11 cellular contexts compared by ENCODE assay signal in the genomic region with DNA sequence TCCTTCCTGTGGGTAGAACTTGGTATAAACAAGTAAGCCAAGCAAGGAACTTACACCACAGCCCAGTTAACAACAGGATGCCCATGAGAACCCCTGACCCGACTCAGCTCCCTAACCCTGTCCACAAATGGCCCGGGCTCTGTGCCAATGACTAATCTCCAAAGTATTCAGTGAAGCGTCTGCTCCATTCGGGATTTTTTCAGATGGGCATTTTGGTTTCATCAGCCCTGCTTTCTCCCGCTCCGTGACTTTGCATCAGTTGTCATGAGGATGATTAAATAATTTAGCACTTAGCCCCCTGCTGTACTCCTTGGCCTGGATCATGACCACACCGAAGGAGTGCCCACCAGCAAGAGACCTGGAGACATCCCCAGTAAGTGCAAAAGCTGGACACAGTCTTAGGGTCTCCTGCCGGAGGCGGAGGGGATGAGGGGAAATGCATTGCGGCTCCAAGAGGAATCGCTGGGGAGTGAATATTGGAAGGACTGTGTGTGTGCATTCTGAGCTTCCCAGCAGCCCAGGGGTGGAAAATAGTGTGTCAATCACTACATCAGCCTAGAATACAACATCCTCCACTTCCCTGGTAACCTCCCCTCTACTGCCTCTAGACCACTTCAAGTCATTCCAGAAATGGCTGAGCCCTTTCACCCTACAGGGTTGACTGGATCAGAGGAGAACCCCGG. TPM values are rescaled to one million over a fixed set of nuclear protein-coding genes. Genes with fewer than 3 reads are reported as not detected.
DNase-seq lines count a peak whose midpoint lies in the region; ATAC-seq and TF ChIP-seq lines count a peak whose summit lies in the region.
"Had no signal": no experiment of that assay in that cellular context is flagged by ENCODE, and none has a peak within 500 bp of the region (broad histone marks: within the 10 kb centered on the region; RNA-seq: fewer than 3 reads in every experiment).

No MANE protein-coding gene starts in this region.

- WGBS in IMR-90 (ENCODE audit: extremely low coverage in 2 of 2, insufficient read length in 1 of 2), 2 experiments: 29% methylated on average over 4 of the region's 12 CpGs; no CpG with 5 or more reads in 1 of the 2 experiments
- 36 to 47% methylated on average over 12 of the region's 12 CpGs for WGBS in body of pancreas, 2 donors
- WGBS in testis, 2 donors: 71 to 73% methylated on average over 12 of the region's 12 CpGs

- peak overlapping the region; percentile 95 for H3K56ac ChIP-seq in IMR-90 (ENCODE audit: extremely low read depth, insufficient read depth, low read length)

- peak overlapping the region; percentile 68 for H2AFZ ChIP-seq in IMR-90 (replicated peaks; ENCODE audit: low read length, poor library complexity)

- H3K4me1 ChIP-seq in IMR-90 (ENCODE audit: control insufficient read depth, insufficient read depth, low read length): peaks cover 20% of the 10 kb centered on the region
- peaks cover 6% of the 10 kb centered on the region for H3K4me1 ChIP-seq in body of pancreas
- no peaks in the 10 kb centered on the region for H3K4me1 ChIP-seq in testis
- H3K4me1 ChIP-seq: Caco-2 had no signal

- H3K27ac Mint-ChIP-seq in CD14-positive monocyte: no peak overlapping the region

- H2BK120ac ChIP-seq in IMR-90 (ENCODE audit: low read depth, low read length): peak overlapping the region; percentile 99

- H3K27me3 Mint-ChIP-seq in CD14-positive monocyte (ENCODE audit: low read depth in 3 of 3): peaks cover 2 to 13% (median 2%) of the 10 kb centered on the region in 3 donors

- H3K4ac ChIP-seq in IMR-90 (ENCODE audit: low read depth, low read length): peak overlapping the region; percentile 99

- H3K36me3 ChIP-seq in IMR-90 (ENCODE audit: control insufficient read depth, insufficient read depth, low read length): peaks cover 4% of the 10 kb centered on the region; the same call in 1 of the 2 replicates
- no peaks in the 10 kb centered on the region for H3K36me3 ChIP-seq in body of pancreas (replicated peaks in 1 of 2; ENCODE audit: insufficient read depth in 1 of 2, low read depth in 2 of 2)
- H3K36me3 ChIP-seq in testis (ENCODE audit: low read depth, missing control alignments): no peaks in the 10 kb centered on the region

- ATAC-seq in IMR-90 (ENCODE audit: low read depth) (peak; percentile 83), body of pancreas (no peak), left lobe of liver (peak; percentile 36), HG03442 (IDR thresholded peaks at IDR 0.05; ENCODE audit: unreplicated experiment) (no peak)

- H3K9me3 ChIP-seq in IMR-90 (ENCODE audit: control insufficient read depth, insufficient read depth, low read length) (no peaks in the 10 kb centered on the region), body of pancreas (no peaks in the 10 kb centered on the region), testis (no peaks in the 10 kb centered on the region)
- H3K9me3 ChIP-seq: Caco-2 had no signal

- peak overlapping the region; percentile 93 for H2BK5ac ChIP-seq in IMR-90 (ENCODE audit: low read depth, low read length, poor library complexity, severe bottlenecking)

- peak overlapping the region; percentile 91 for H2AK5ac ChIP-seq in IMR-90 (ENCODE audit: low read depth, low read length)

- intact Hi-C loops in IMR-90 (cut with micrococcal nuclease) (loop anchor here (5.0 to 10.0 kb wide), 4 partner anchors 206 to 661 kb away; no protein-coding TSS in a partner anchor), body of pancreas (cut with DNase I) (loop anchor here (10.0 kb wide), 1 partner anchor 299 kb away; no protein-coding TSS in a partner anchor), CD14-positive monocyte (cut with micrococcal nuclease) (loop anchor here (5.0 to 10.0 kb wide), 2 partner anchors 286 to 659 kb away; no protein-coding TSS in a partner anchor), testis (cut with DNase I; ENCODE audit: low total_unique reads) (no loop called here)

- in situ Hi-C loops in IMR-90 (cut with MboI; ENCODE audit: low sequenced_read_pairs): loop anchor here (5.0 to 25.0 kb wide), 2 partner anchors 156 to 676 kb away; partner anchors contain the start of genes OTULIN and TRIO

- H3K4me3 ChIP-seq in IMR-90 (ENCODE audit: insufficient read depth, low read depth, low read length) (peak overlapping the region; percentile 9; the same call in 1 of the 2 replicates), body of pancreas (no peak overlapping the region), testis (no peak overlapping the region)

- H3K4me1 Mint-ChIP-seq in CD14-positive monocyte: peaks cover 1% of the 10 kb centered on the region

- no peaks in the 10 kb centered on the region for H3K36me3 Mint-ChIP-seq in CD14-positive monocyte

- peak overlapping the region; percentile 99 for H2BK20ac ChIP-seq in IMR-90 (ENCODE audit: low read depth, low read length)

- H4K8ac ChIP-seq in IMR-90 (ENCODE audit: low read depth in 2 of 2, low read length in 2 of 2): peak overlapping the region; percentile 71 to 96

- H3K27me3 ChIP-seq in IMR-90 (ENCODE audit: control insufficient read depth, insufficient read depth, low read length) (no peaks in the 10 kb centered on the region), body of pancreas (no peaks in the 10 kb centered on the region), testis (no peaks in the 10 kb centered on the region)

- peak overlapping the region; percentile 67 for H3K4me2 ChIP-seq in IMR-90 (ENCODE audit: low read depth, low read length)

- TF ChIP-seq POLR2A in IMR-90 (IDR thresholded peaks at IDR 0.05; ENCODE audit: low read depth, low read length) (no peak), body of pancreas (IDR thresholded peaks at IDR 0.05) (no peak), testis (IDR thresholded peaks at IDR 0.05) (no peak)

- H3K14ac ChIP-seq in IMR-90 (replicated peaks; ENCODE audit: low read depth, low read length): peak overlapping the region; percentile 96

- H3K18ac ChIP-seq in IMR-90 (ENCODE audit: low read depth, low read length): peak overlapping the region; percentile 91

- dilution Hi-C loops in IMR-90 (cut with HindIII; ENCODE audit: low sequenced_read_pairs, unreplicated experiment): no loop called here

- POLR2A ChIA-PET in IMR-90 (lab: Charles Lee; ENCODE audit: unreplicated experiment): no interaction called here

- peaks cover 14% of the 10 kb centered on the region for H3K9me1 ChIP-seq in IMR-90 (ENCODE audit: insufficient read depth, low read length)

- peak overlapping the region; percentile 83 for H2AK9ac ChIP-seq in IMR-90 (replicated peaks; ENCODE audit: low read depth, low read length, poor library complexity)

- no TSS peak for BruUV-seq in IMR-90 (replicated peaks; lab: Mats Ljungman, UMichigan)

- 0 out of 2 replicates have a peak, but pooled peaks cover 4% of the 10 kb centered on the region for H4K20me1 ChIP-seq in IMR-90 (ENCODE audit: insufficient read depth, low read length)

- no peak for TF ChIP-seq CTCF in IMR-90 (conservative IDR thresholded peaks at IDR 0.05; ENCODE audit: low read depth, low read length)
- TF ChIP-seq CTCF in body of pancreas (IDR thresholded peaks at IDR 0.05): no peak
- TF ChIP-seq CTCF in CD14-positive monocyte (IDR thresholded peaks at IDR 0.05): no peak
- no peak for TF ChIP-seq CTCF in testis (IDR thresholded peaks at IDR 0.05)

- DNase-seq in AG08395 (ENCODE audit: low spot score): peak; percentile 83
- peak; percentile 92 for DNase-seq in IMR-90
- peak in 3 of 4 donors; percentile 27 to 42 (median 30) for DNase-seq in body of pancreas
- DNase-seq in left lobe of liver (ENCODE audit: low spot score): no peak
- DNase-seq in CD14-positive monocyte (ENCODE audit: low spot score): no peak
- no peak for DNase-seq in activated CD4-positive, CD25-positive, alpha-beta regulatory T cell treated with anti-CD3 and anti-CD28 coated beads, Interleukin-2, amount 50 U/mL, for 72 hours
- no peak for DNase-seq in testis
- DNase-seq: Caco-2, NCI-H510A treated with DMSO at 0.1 percent for 48 hours had no signal

- peaks cover 41 to 65% of the 10 kb centered on the region in 2 experiments for H3K79me1 ChIP-seq in IMR-90 (ENCODE audit: low read depth in 1 of 2, low read length in 2 of 2)

- no peak for TF ChIP-seq RAD21 in IMR-90 (IDR thresholded peaks at IDR 0.05; ENCODE audit: low read length)

- CTCF ChIA-PET in IMR-90 (lab: Yijun Ruan, JAX): interaction anchor here (0.5 to 1.0 kb wide), 2 partner anchors 173 to 284 kb away, joined by 3 to 4 read pairs; no protein-coding TSS in a partner anchor

- peaks cover 0 to 1% (median 0%) of the 10 kb centered on the region in 7 donors for H3K9me3 Mint-ChIP-seq in CD14-positive monocyte

- peak overlapping the region; percentile 40 for H3K9ac ChIP-seq in IMR-90 (ENCODE audit: low read depth, low read length)

- peak overlapping the region; percentile 99 for H4K91ac ChIP-seq in IMR-90 (ENCODE audit: insufficient read depth, low read depth, low read length)

- H3K27ac ChIP-seq in IMR-90 (ENCODE audit: insufficient read depth, low read length) (peak overlapping the region; percentile 87), body of pancreas (no peak overlapping the region), testis (no peak overlapping the region)

- H3K4me3 Mint-ChIP-seq in CD14-positive monocyte: no peak overlapping the region

- H2BK15ac ChIP-seq in IMR-90 (ENCODE audit: low read depth, low read length): peak overlapping the region; percentile 85; the same call in 2 of the 3 replicates

- H4K5ac ChIP-seq in IMR-90 (ENCODE audit: low read depth, low read length): peak overlapping the region; percentile 85

- H3K23ac ChIP-seq in IMR-90 (ENCODE audit: low read depth, low read length): peak overlapping the region; percentile 87

TF ChIP-seq in IMR-90, 13 proteins besides CTCF, POLR2A, EP300 and RAD21 (continues in another document):
- no peak for TF ChIP-seq CHD1 (IDR thresholded peaks at IDR 0.05; ENCODE audit: low read depth, low read length)
- no peak for TF ChIP-seq NFE2L2 (IDR thresholded peaks at IDR 0.05; ENCODE audit: low read depth, low read length)
- no peak for TF ChIP-seq MAFK (IDR thresholded peaks at IDR 0.05; ENCODE audit: low read depth, low read length)
- 0 out of 2 replicates have a peak, but pooled peaks have one; percentile 14 for TF ChIP-seq SMC3 (IDR thresholded peaks at IDR 0.05; ENCODE audit: low read depth, low read length)
- peak; percentile 25; the same call in 1 of the 2 replicates for TF ChIP-seq CEBPB (IDR thresholded peaks at IDR 0.05; ENCODE audit: low read depth, low read length)
- TF ChIP-seq MAZ (IDR thresholded peaks at IDR 0.05; ENCODE audit: borderline replicate concordance, low read depth, low read length): no peak
- peak; percentile 53 for TF ChIP-seq FOS (IDR thresholded peaks at IDR 0.05; ENCODE audit: low read depth, low read length)

RNA-seq across cellular contexts. Expression of gene DNAH5, which starts 41.4 kb away (rescaled TPM):
- total RNA-seq in IMR-90 (2012; rRNA removed) (4.3 and 4.7 TPM in 2 replicates), body of pancreas (1 to 10 TPM in 1 of 2 donors, under 1 TPM in 1; 0.99 to 2.6 TPM), left lobe of liver (3.2 TPM), testis (1 to 10 TPM; 5.1 to 5.9 TPM)
- polyA plus RNA-seq in IMR-90 (2012; rRNA removed) (1.7 and 1.9 TPM in 2 replicates), CD14-positive monocyte (not detected), testis (ENCODE audit: insufficient read depth, low read depth, low replicate concordance) (1.1 TPM)
- polyA plus RNA-seq in IMR-90 (2012; cell fraction: cytosol; rRNA removed): 0.37 and 0.56 TPM in 2 replicates
- polyA plus RNA-seq in IMR-90 (2012; cell fraction: nucleus; rRNA removed; ENCODE audit: low replicate concordance): 0.86 and 4.3 TPM in 2 replicates
- total RNA-seq: mononuclear cell had no signal

Comparison
In these comparisons a context has a peak if more than half of its experiments do, and no peak if none do; other contexts are left out.
1. DNase-seq: peak in AG08395 (single experiment), IMR-90 (single experiment) and body of pancreas (3 of 4); none in left lobe of liver (single experiment), CD14-positive monocyte (single experiment), activated CD4-positive, CD25-positive, alpha-beta regulatory T cell treated with anti-CD3 and anti-CD28 coated beads, Interleukin-2, amount 50 U/mL, for 72 hours (single experiment) and testis (single experiment).
2. ATAC-seq: peak in IMR-90 (single experiment) and left lobe of liver (single experiment); none in body of pancreas (single experiment) and HG03442 (single experiment).